In the genomic region with DNA sequence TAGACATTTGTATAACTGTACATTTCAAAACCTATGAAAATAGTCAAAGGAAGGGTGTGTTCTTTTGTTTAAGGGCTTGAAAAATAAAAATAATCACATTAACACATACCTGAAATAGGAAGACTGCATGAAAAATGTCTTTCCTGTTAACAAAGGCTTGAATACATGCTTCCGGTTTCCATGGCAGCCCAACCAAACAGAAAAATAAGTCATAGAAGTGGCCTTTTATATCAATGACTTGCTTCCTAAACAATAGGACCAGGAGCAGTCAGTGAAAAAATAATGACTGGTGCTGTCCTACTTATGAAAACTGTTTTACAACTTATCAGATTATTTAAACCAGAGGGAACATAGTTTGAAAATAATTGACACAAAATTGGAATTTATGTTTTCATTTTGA, we compare ENCODE assay signal across 22 cellular contexts.
DNase-seq lines count a peak whose midpoint lies in the region; ATAC-seq and TF ChIP-seq lines count a peak whose summit lies in the region.
"Had no signal": no experiment of that assay in that cellular context is flagged by ENCODE, and none has a peak within 500 bp of the region (broad histone marks: within the 10 kb centered on the region; RNA-seq: fewer than 3 reads in every experiment).

No MANE protein-coding gene starts in this region.

- no peaks in the 10 kb centered on the region for H3F3A ChIP-seq in MM.1S (ENCODE audit: insufficient read depth, low read length)

- H3K79me2 ChIP-seq in MM.1S (ENCODE audit: low read length), result no peaks in the 10 kb centered on the region

- H3K36me3 ChIP-seq in left ventricle myocardium inferior (no peaks in the 10 kb centered on the region), MM.1S (replicated peaks; ENCODE audit: insufficient read depth, low read length) (no peaks in the 10 kb centered on the region)
- H3K36me3 ChIP-seq: breast epithelium, gastrocnemius medialis, neutrophil had no signal

- TF ChIP-seq CTCF in left ventricle myocardium inferior (IDR thresholded peaks at IDR 0.05; ENCODE audit: borderline replicate concordance), result no peak
- TF ChIP-seq CTCF in MM.1S (IDR thresholded peaks at IDR 0.05; ENCODE audit: low read length), result no peak

- H3K9me2 ChIP-seq in MM.1S (replicated peaks; ENCODE audit: insufficient read depth, low read length), result no peaks in the 10 kb centered on the region

- ATAC-seq in Right ventricle myocardium inferior (no peak), HG02610 (IDR thresholded peaks at IDR 0.05; ENCODE audit: unreplicated experiment) (no peak), HG03342 (IDR thresholded peaks at IDR 0.05; ENCODE audit: unreplicated experiment) (no peak)
- ATAC-seq: activated CD8-positive, alpha-beta memory T cell treated with anti-CD3 and anti-CD28 coated beads, Interleukin-2, amount 10 ng/mL, durations not matched to agents 7 days and 5 days; activated T-helper 17 cell treated with anti-CD3 and anti-CD28 coated beads, Interleukin-2, amount 50 U/mL, for 72 hours; gastrocnemius medialis; left lobe of liver; mucosa of descending colon had no signal

- no peak for DNase-seq in left ventricle myocardium inferior
- DNase-seq in Right ventricle myocardium inferior (ENCODE audit: missing footprints), result no peak
- peak; percentile 8 for DNase-seq in NCI-H774 (lab: John Stamatoyannopoulos, UW)
- DNase-seq in glomerular endothelial cell (ENCODE audit: extremely low read depth, low read depth, low spot score), result peak; percentile 80
- no peak for DNase-seq in MM.1S
- no peak for DNase-seq in central memory CD4-positive, alpha-beta T cell
- DNase-seq: activated CD8-positive, alpha-beta memory T cell treated with anti-CD3 and anti-CD28 coated beads, Interleukin-2, amount 10 ng/mL, durations not matched to agents 7 days and 5 days; activated naive CD8-positive, alpha-beta T cell treated with anti-CD3 and anti-CD28 coated beads, Interleukin-2, amount 10 ng/mL, durations not matched to agents 7 days and 5 days; CD4-positive, alpha-beta T cell; DMS79; erythroblast; gastrocnemius medialis; HFFc6; mucosa of descending colon; right cardiac atrium; testis had no signal

- no peak overlapping the region for H3K4me3 ChIP-seq in left ventricle myocardium inferior
- H3K4me3 ChIP-seq in MM.1S (ENCODE audit: low read length), result no peak overlapping the region
- H3K4me3 ChIP-seq: breast epithelium, gastrocnemius medialis, mucosa of descending colon, testis had no signal

- no peak overlapping the region for H2AFZ ChIP-seq in MM.1S (ENCODE audit: low read length)

- H3K9ac ChIP-seq in MM.1S (ENCODE audit: low read length), result no peak overlapping the region

- H3K27me3 ChIP-seq in left ventricle myocardium inferior (ENCODE audit: low read depth) (no peaks in the 10 kb centered on the region), MM.1S (replicated peaks; ENCODE audit: insufficient read depth, low read length) (no peaks in the 10 kb centered on the region)
- H3K27me3 ChIP-seq: breast epithelium, gastrocnemius medialis, neutrophil, testis had no signal

- intact Hi-C loops in left ventricle myocardium inferior (cut with micrococcal nuclease) (no loop called here), Right ventricle myocardium inferior (cut with DNase I) (no loop called here)

- H3K9me3 ChIP-seq in left ventricle myocardium inferior (replicated peaks), result no peaks in the 10 kb centered on the region
- H3K9me3 ChIP-seq in MM.1S (replicated peaks; ENCODE audit: insufficient read depth, low read length), result no peaks in the 10 kb centered on the region
- H3K9me3 ChIP-seq: breast epithelium, gastrocnemius medialis, mucosa of descending colon, neutrophil, testis had no signal

- H3K27ac ChIP-seq in left ventricle myocardium inferior (replicated peaks), result peak overlapping the region; percentile 47
- H3K27ac ChIP-seq in MM.1S (ENCODE audit: low read length), result no peak overlapping the region
- H3K27ac ChIP-seq: breast epithelium, gastrocnemius medialis, neutrophil, testis had no signal

- no peak overlapping the region for H3K4me2 ChIP-seq in MM.1S (ENCODE audit: low read depth, low read length)

- peaks cover 30% of the 10 kb centered on the region for H3K4me1 ChIP-seq in left ventricle myocardium inferior
- no peaks in the 10 kb centered on the region for H3K4me1 ChIP-seq in MM.1S (ENCODE audit: low read length)
- H3K4me1 ChIP-seq: breast epithelium, testis had no signal

- H4K20me1 ChIP-seq in MM.1S (ENCODE audit: insufficient read depth, low read length), result no peaks in the 10 kb centered on the region

Comparison
In these comparisons a context has a peak if more than half of its experiments do, and no peak if none do; other contexts are left out.
1. DNase-seq: peak in NCI-H774 (single experiment) and glomerular endothelial cell (single experiment); none in left ventricle myocardium inferior (single experiment), Right ventricle myocardium inferior (single experiment), MM.1S (single experiment) and central memory CD4-positive, alpha-beta T cell (single experiment).